In the genomic region with DNA sequence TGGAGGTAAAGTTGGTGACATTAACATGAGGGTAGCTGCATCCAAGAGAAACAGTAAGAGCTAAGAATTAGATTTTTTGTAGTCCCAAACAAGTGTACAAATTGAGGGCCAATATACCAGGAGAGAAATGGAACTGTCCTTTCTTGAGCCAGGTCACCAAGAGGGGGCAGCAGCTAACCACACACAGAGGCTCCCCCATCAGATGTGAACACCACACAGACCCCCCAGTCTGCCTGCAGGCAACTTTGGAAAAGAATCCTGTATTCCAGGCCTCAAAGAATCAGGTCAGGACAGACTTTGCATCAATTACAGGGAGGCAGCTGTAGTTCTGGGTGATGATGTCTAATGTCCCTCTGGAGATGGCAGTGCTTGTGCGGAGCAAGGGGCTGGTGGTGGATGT, we compare ENCODE assay signal across 8 cellular contexts.
A peak's percentile ranks its signal among the peaks of the same experiment; 100 is the strongest.
DNase-seq lines count a peak whose midpoint lies in the region; ATAC-seq, FAIRE-seq and TF ChIP-seq lines count a peak whose summit lies in the region.

No MANE protein-coding gene starts in this region.

- H3K4me3 ChIP-seq in foreskin fibroblast (ENCODE audit: low read depth in 1 of 2, low read length in 2 of 2): no peak overlapping the region
- H3K4me3 ChIP-seq in thyroid gland (replicated peaks in 1 of 3): no peak overlapping the region
- H3K4me3 ChIP-seq in small intestine (ENCODE audit: low read depth in 1 of 2, low read length in 2 of 2): no peak overlapping the region

- no peaks in the 10 kb centered on the region for H3K9me3 ChIP-seq in thyroid gland
- no peaks in the 10 kb centered on the region for H3K9me3 ChIP-seq in small intestine (ENCODE audit: control insufficient read depth, low read depth)

- TF ChIP-seq POLR2A in thyroid gland (IDR thresholded peaks at IDR 0.05): no peak

- WGBS in thyroid gland, 2 donors: 100% methylated on average over 1 of the region's 1 CpG
- WGBS in small intestine, 3 donors: 88 to 100% (median 93%) methylated on average over 1 of the region's 1 CpG

- intact Hi-C loops in thyroid gland (cut with DNase I): no loop called here

- H3K4me1 ChIP-seq in thyroid gland: no peaks in the 10 kb centered on the region
- H3K4me1 ChIP-seq in small intestine (ENCODE audit: control insufficient read depth in 2 of 2, insufficient read depth in 1 of 2, low read depth in 1 of 2, low read length in 1 of 2): no peaks in the 10 kb centered on the region

- H3K27me3 ChIP-seq in thyroid gland (no peaks in the 10 kb centered on the region), small intestine (ENCODE audit: control insufficient read depth in 2 of 2, insufficient read depth in 2 of 2, low read length in 2 of 2) (no peaks in the 10 kb centered on the region)

- H3K27ac ChIP-seq in thyroid gland (no peak overlapping the region), small intestine (ENCODE audit: low read depth in 1 of 2, low read length in 1 of 2) (no peak overlapping the region)

- TF ChIP-seq CTCF in foreskin fibroblast (IDR thresholded peaks at IDR 0.05; ENCODE audit: low read depth, low read length) (peak; percentile 59), thyroid gland (IDR thresholded peaks at IDR 0.05) (no peak)

- ATAC-seq in HG03175 (IDR thresholded peaks at IDR 0.05; ENCODE audit: unreplicated experiment): no peak

- no peaks in the 10 kb centered on the region for H3K36me3 ChIP-seq in thyroid gland
- no peaks in the 10 kb centered on the region for H3K36me3 ChIP-seq in small intestine (ENCODE audit: control insufficient read depth in 2 of 2, insufficient read depth in 2 of 2, low read length in 2 of 2)

- DNase-seq in 8988T (peak; percentile 55), ELF-1 (ENCODE audit: low read depth, low spot score) (peak; percentile 74), RPMI7951 (ENCODE audit: low read depth) (peak; percentile 20), foreskin fibroblast (peak in 1 of 2 donors; percentile 14), putamen (ENCODE audit: low spot score) (no peak), thyroid gland (no peak), small intestine (no peak)

- FAIRE-seq in small intestine (lab: Jason Lieb, UNC): no peak

Comparison
In these comparisons a context has a peak if more than half of its experiments do, and no peak if none do; other contexts are left out.
1. DNase-seq: peak in 8988T (single experiment), ELF-1 (single experiment) and RPMI7951 (single experiment); none in putamen (single experiment), thyroid gland (0 of 2) and small intestine (single experiment).